ENCODE assay signal across 21 cellular contexts in genomic region chr14:29039171-29039570, GRCh38.
DNase-seq lines count a peak whose midpoint lies in the region; ATAC-seq and TF ChIP-seq lines count a peak whose summit lies in the region.
"Had no signal": no experiment of that assay in that cellular context is flagged by ENCODE, and none has a peak within 500 bp of the region (broad histone marks: within the 10 kb centered on the region; RNA-seq: fewer than 3 reads in every experiment).

No MANE protein-coding gene starts in this region.

- H3K4me1 ChIP-seq in adipocyte (ENCODE audit: control insufficient read depth, insufficient read depth, low read length): peaks cover 12% of the 10 kb centered on the region
- no peaks in the 10 kb centered on the region for H3K4me1 ChIP-seq in CD4-positive, alpha-beta memory T cell (ENCODE audit: insufficient read depth, low read length)
- no peaks in the 10 kb centered on the region for H3K4me1 ChIP-seq in sigmoid colon

- no peak overlapping the region for H3K9ac ChIP-seq in adipocyte (ENCODE audit: low read length)
- H3K9ac ChIP-seq: KMS-11 had no signal

- peak; percentile 26 for DNase-seq in AG10803 (ENCODE audit: low read depth)
- peak; percentile 56 for DNase-seq in HT1080 (ENCODE audit: low read depth)
- peak; percentile 30 for DNase-seq in adipocyte (ENCODE audit: low read depth)
- peak; percentile 27 for DNase-seq in fibroblast of villous mesenchyme (ENCODE audit: low read depth)
- DNase-seq in Right ventricle myocardium inferior (ENCODE audit: missing footprints): no peak
- no peak for DNase-seq in CD4-positive, alpha-beta memory T cell
- DNase-seq in sigmoid colon: no peak
- DNase-seq: activated CD8-positive, alpha-beta T cell treated with anti-CD3 and anti-CD28 coated beads for 36 hours; activated naive CD8-positive, alpha-beta T cell treated with anti-CD3 and anti-CD28 coated beads, Interleukin-2, amount 10 ng/mL, durations not matched to agents 7 days and 5 days; activated T-cell treated with anti-CD3 and anti-CD28 coated beads, Interleukin-2, amount 50 U/mL, for 72 hours; COR-L47; effector CD8-positive, alpha-beta T cell; foreskin keratinocyte; GDM1; NCI-H2227 treated with DMSO at 0.1 percent for 48 hours had no signal

- no peaks in the 10 kb centered on the region for H3K36me3 Mint-ChIP-seq in CD4-positive, alpha-beta memory T cell
- H3K36me3 Mint-ChIP-seq: activated naive CD8-positive, alpha-beta T cell treated with anti-CD3 and anti-CD28 coated beads, Interleukin-2, amount 10 ng/mL, durations not matched to agents 7 days and 5 days had no signal

- no peak for TF ChIP-seq CTCF in AG10803 (conservative IDR thresholded peaks at IDR 0.05; ENCODE audit: low read length)
- TF ChIP-seq CTCF in fibroblast of villous mesenchyme (IDR thresholded peaks at IDR 0.05; ENCODE audit: insufficient read depth, low read depth, low read length): no peak
- TF ChIP-seq CTCF in sigmoid colon (IDR thresholded peaks at IDR 0.05): no peak

- TF ChIP-seq EP300 in sigmoid colon (IDR thresholded peaks at IDR 0.05): no peak

- H3K9me3 ChIP-seq in adipocyte (ENCODE audit: control insufficient read depth, low read length) (no peaks in the 10 kb centered on the region), sigmoid colon (no peaks in the 10 kb centered on the region)
- no peaks in the 10 kb centered on the region for H3K9me3 ChIP-seq in CD4-positive, alpha-beta memory T cell (ENCODE audit: control insufficient read depth in 1 of 2, low read length in 2 of 2)

- peaks cover 4 to 20% (median 6%) of the 10 kb centered on the region in 8 donors for H3K9me3 Mint-ChIP-seq in CD4-positive, alpha-beta memory T cell
- H3K9me3 Mint-ChIP-seq: activated naive CD8-positive, alpha-beta T cell treated with anti-CD3 and anti-CD28 coated beads, Interleukin-2, amount 10 ng/mL, durations not matched to agents 7 days and 5 days had no signal

- WGBS in sigmoid colon, 2 donors: 60 to 62% methylated on average over 2 of the region's 2 CpGs

- H3K27ac ChIP-seq in CD4-positive, alpha-beta memory T cell (ENCODE audit: low read depth, low read length): no peak overlapping the region
- H3K27ac ChIP-seq in sigmoid colon: no peak overlapping the region
- H3K27ac ChIP-seq: foreskin keratinocyte, KMS-11, VCaP had no signal

- ATAC-seq in Right ventricle myocardium inferior (no peak), GM18870 (IDR thresholded peaks at IDR 0.05; ENCODE audit: unreplicated experiment) (no peak)
- ATAC-seq: activated CD8-positive, alpha-beta T cell treated with anti-CD3 and anti-CD28 coated beads for 36 hours; activated T-cell treated with anti-CD3 and anti-CD28 coated beads, Interleukin-2, amount 50 U/mL, for 72 hours; foreskin keratinocyte; left lobe of liver; sciatic nerve had no signal

- CTCF ChIA-PET in CD4-positive, alpha-beta memory T cell (lab: Charles Lee; ENCODE audit: partially characterized antibody): no interaction called here

- TF ChIP-seq POLR2A in sigmoid colon (IDR thresholded peaks at IDR 0.05): no peak

- no peaks in the 10 kb centered on the region for H3K36me3 ChIP-seq in adipocyte (ENCODE audit: control insufficient read depth, insufficient read depth, low read length, severe bottlenecking)
- H3K36me3 ChIP-seq in CD4-positive, alpha-beta memory T cell (ENCODE audit: insufficient read depth, low read length): no peaks in the 10 kb centered on the region
- H3K36me3 ChIP-seq in sigmoid colon: no peaks in the 10 kb centered on the region

- no peaks in the 10 kb centered on the region for H3K27me3 Mint-ChIP-seq in CD4-positive, alpha-beta memory T cell
- H3K27me3 Mint-ChIP-seq: activated CD8-positive, alpha-beta T cell treated with anti-CD3 and anti-CD28 coated beads for 36 hours; activated naive CD8-positive, alpha-beta T cell treated with anti-CD3 and anti-CD28 coated beads, Interleukin-2, amount 10 ng/mL, durations not matched to agents 7 days and 5 days; central memory CD8-positive, alpha-beta T cell had no signal

- POLR2A ChIA-PET in CD4-positive, alpha-beta memory T cell (lab: Charles Lee; ENCODE audit: partially characterized antibody): no interaction called here

- H3K4me1 Mint-ChIP-seq in CD4-positive, alpha-beta memory T cell: no peaks in the 10 kb centered on the region
- H3K4me1 Mint-ChIP-seq: activated naive CD8-positive, alpha-beta T cell treated with anti-CD3 and anti-CD28 coated beads, Interleukin-2, amount 10 ng/mL, durations not matched to agents 7 days and 5 days; central memory CD8-positive, alpha-beta T cell had no signal

- H3K27me3 ChIP-seq in adipocyte (replicated peaks; ENCODE audit: control insufficient read depth, insufficient read depth, low read length) (no peaks in the 10 kb centered on the region), sigmoid colon (no peaks in the 10 kb centered on the region)
- H3K27me3 ChIP-seq in CD4-positive, alpha-beta memory T cell (ENCODE audit: insufficient read depth, low read length): no peaks in the 10 kb centered on the region
- H3K27me3 ChIP-seq: foreskin keratinocyte had no signal

- no peak overlapping the region for H3K4me3 Mint-ChIP-seq in CD4-positive, alpha-beta memory T cell
- H3K4me3 Mint-ChIP-seq: activated CD8-positive, alpha-beta T cell treated with anti-CD3 and anti-CD28 coated beads for 36 hours; activated naive CD8-positive, alpha-beta T cell treated with anti-CD3 and anti-CD28 coated beads, Interleukin-2, amount 10 ng/mL, durations not matched to agents 7 days and 5 days; activated T-cell treated with anti-CD3 and anti-CD28 coated beads, Interleukin-2, amount 50 U/mL, for 72 hours; central memory CD8-positive, alpha-beta T cell had no signal

- H3K27ac Mint-ChIP-seq in CD4-positive, alpha-beta memory T cell: no peak overlapping the region
- H3K27ac Mint-ChIP-seq: activated CD8-positive, alpha-beta T cell treated with anti-CD3 and anti-CD28 coated beads for 36 hours; activated naive CD8-positive, alpha-beta T cell treated with anti-CD3 and anti-CD28 coated beads, Interleukin-2, amount 10 ng/mL, durations not matched to agents 7 days and 5 days; activated T-cell treated with anti-CD3 and anti-CD28 coated beads, Interleukin-2, amount 50 U/mL, for 72 hours had no signal

- H3K4me3 ChIP-seq in AG10803 (ENCODE audit: low read length) (no peak overlapping the region), adipocyte (ENCODE audit: low read length) (no peak overlapping the region), fibroblast of villous mesenchyme (ENCODE audit: low read depth, low read length) (no peak overlapping the region), sigmoid colon (no peak overlapping the region)
- H3K4me3 ChIP-seq in CD4-positive, alpha-beta memory T cell (ENCODE audit: low read length in 2 of 2): no peak overlapping the region

- intact Hi-C loops in Right ventricle myocardium inferior (cut with DNase I) (no loop called here), sigmoid colon (cut with DNase I) (no loop called here)
- intact Hi-C loops in CD4-positive, alpha-beta memory T cell (cut with micrococcal nuclease): no loop called here

Comparison
In these comparisons a context has a peak if more than half of its experiments do, and no peak if none do; other contexts are left out.
1. DNase-seq: peak in AG10803 (single experiment), HT1080 (single experiment), adipocyte (single experiment) and fibroblast of villous mesenchyme (single experiment); none in Right ventricle myocardium inferior (single experiment), CD4-positive, alpha-beta memory T cell (0 of 5) and sigmoid colon (single experiment).